12 cellular contexts compared by ENCODE assay signal in genomic region chr13:46609052-46609451, GRCh38. TPM values are rescaled to one million over a fixed set of nuclear protein-coding genes. Genes with fewer than 3 reads are reported as not detected.
DNase-seq lines count a peak whose midpoint lies in the region; ATAC-seq and TF ChIP-seq lines count a peak whose summit lies in the region.
"Had no signal": no experiment of that assay in that cellular context is flagged by ENCODE, and none has a peak within 500 bp of the region (broad histone marks: within the 10 kb centered on the region; RNA-seq: fewer than 3 reads in every experiment).

No MANE protein-coding gene starts in this region.

- H3K4me3 ChIP-seq in DOHH2 (ENCODE audit: low read length): no peak overlapping the region
- H3K4me3 ChIP-seq: MG63 had no signal

- H3K79me2 ChIP-seq in DOHH2 (ENCODE audit: control insufficient read depth, low read length): peaks cover 93% of the 10 kb centered on the region

- no peaks in the 10 kb centered on the region for H3K9me3 ChIP-seq in DOHH2 (ENCODE audit: control insufficient read depth, insufficient read depth, low read length)
- H3K9me3 ChIP-seq: MG63 had no signal

- H3K27ac ChIP-seq in DOHH2 (ENCODE audit: low read depth, low read length): no peak overlapping the region
- H3K27ac ChIP-seq: KMS-11 had no signal

- H3K27ac Mint-ChIP-seq in glutamatergic neuron (ENCODE audit: unreplicated experiment) (peak overlapping the region; percentile 82), type B pancreatic cell (peak overlapping the region; percentile 68)
- H3K27ac Mint-ChIP-seq: CD14-positive monocyte had no signal

- H3K9me2 ChIP-seq in DOHH2 (replicated peaks; ENCODE audit: control insufficient read depth, low read length): no peaks in the 10 kb centered on the region

- peaks cover 2% of the 10 kb centered on the region; the same call in 1 of the 2 replicates for H3F3A ChIP-seq in DOHH2 (ENCODE audit: control insufficient read depth, insufficient read depth)

- no peak for ATAC-seq in GM21737 (IDR thresholded peaks at IDR 0.05; ENCODE audit: unreplicated experiment)

- H3K4me1 Mint-ChIP-seq in glutamatergic neuron (ENCODE audit: low read depth, unreplicated experiment) (peaks cover 34% of the 10 kb centered on the region), type B pancreatic cell (ENCODE audit: unreplicated experiment) (peaks cover 54% of the 10 kb centered on the region)

- H3K27me3 Mint-ChIP-seq in glutamatergic neuron (ENCODE audit: unreplicated experiment) (peaks cover 2% of the 10 kb centered on the region), type B pancreatic cell (no peaks in the 10 kb centered on the region)

- DNase-seq in NCI-H69 (lab: John Stamatoyannopoulos, UW) (peak; percentile 26), glutamatergic neuron (no peak), type B pancreatic cell (ENCODE audit: extremely low spot score, unreplicated experiment) (no peak), amygdala (lab: John Stamatoyannopoulos, UW) (no peak)
- DNase-seq in stimulated activated CD4-positive, alpha-beta T cell treated with anti-CD3 and anti-CD28 coated beads, Interleukin-4, amount 100 ng/mL, for 24 hours: no peak
- DNase-seq: MG63, NCI-H1105, NCI-H187 had no signal

- H3K9me3 Mint-ChIP-seq in glutamatergic neuron (ENCODE audit: unreplicated experiment): peaks cover 10% of the 10 kb centered on the region
- H3K9me3 Mint-ChIP-seq in type B pancreatic cell: peaks cover 4% of the 10 kb centered on the region
- H3K9me3 Mint-ChIP-seq: CD14-positive monocyte had no signal

- H3K27me3 ChIP-seq in DOHH2 (ENCODE audit: control insufficient read depth, low read length): no peaks in the 10 kb centered on the region
- H3K27me3 ChIP-seq: MG63 had no signal

- H3K4me1 ChIP-seq in DOHH2 (ENCODE audit: control insufficient read depth, low read length): peaks cover 80% of the 10 kb centered on the region

- H3K4me3 Mint-ChIP-seq in glutamatergic neuron (ENCODE audit: unreplicated experiment) (no peak overlapping the region), type B pancreatic cell (peak overlapping the region; percentile 45)
- H3K4me3 Mint-ChIP-seq: CD14-positive monocyte had no signal

- no peaks in the 10 kb centered on the region for H3K36me3 Mint-ChIP-seq in glutamatergic neuron (ENCODE audit: unreplicated experiment)
- no peaks in the 10 kb centered on the region for H3K36me3 Mint-ChIP-seq in type B pancreatic cell
- H3K36me3 Mint-ChIP-seq: CD14-positive monocyte had no signal

- peak overlapping the region; percentile 11; the same call in 1 of the 2 replicates for H3K4me2 ChIP-seq in DOHH2 (ENCODE audit: low read length)
- H3K4me2 ChIP-seq: KMS-11 had no signal

- H3K36me3 ChIP-seq in DOHH2 (ENCODE audit: control insufficient read depth, low read length): no peaks in the 10 kb centered on the region
- H3K36me3 ChIP-seq: MG63 had no signal

- peaks cover 9% of the 10 kb centered on the region; the same call in 1 of the 2 replicates for H4K20me1 ChIP-seq in DOHH2 (ENCODE audit: control insufficient read depth, insufficient read depth, low read depth, low read length)

- no peak for TF ChIP-seq CTCF in DOHH2 (IDR thresholded peaks at IDR 0.05; ENCODE audit: low read depth, low read length, poor library complexity, severe bottlenecking)
- TF ChIP-seq CTCF in glutamatergic neuron (IDR thresholded peaks at IDR 0.05; ENCODE audit: partially characterized antibody, unreplicated experiment): no peak
- no peak for TF ChIP-seq CTCF in type B pancreatic cell (conservative IDR thresholded peaks at IDR 0.05)

RNA-seq across cellular contexts. Expression of gene LRCH1, which starts 56.1 kb away (rescaled TPM):
- total RNA-seq in glutamatergic neuron (ENCODE audit: unreplicated experiment) (40.6 TPM), type B pancreatic cell (ENCODE audit: low replicate concordance) (17.4 and 23.0 TPM in 2 replicates)
